In genomic region chr21:36055551-36055950, GRCh38 we compare ENCODE assay signal across 24 cellular contexts. TPM values are rescaled to one million over a fixed set of nuclear protein-coding genes. Genes with fewer than 3 reads are reported as not detected.
DNase-seq lines count a peak whose midpoint lies in the region; ATAC-seq, FAIRE-seq and TF ChIP-seq lines count a peak whose summit lies in the region.
"Had no signal": no experiment of that assay in that cellular context is flagged by ENCODE, and none has a peak within 500 bp of the region (broad histone marks: within the 10 kb centered on the region; RNA-seq: fewer than 3 reads in every experiment).

No MANE protein-coding gene starts in this region.

- H3K4me3 ChIP-seq in endothelial cell of umbilical vein (replicated peaks in 1 of 3; ENCODE audit: insufficient read depth in 1 of 3, low read depth in 1 of 3, low read length in 3 of 3) (no peak overlapping the region), gastrocnemius medialis (no peak overlapping the region)
- H3K4me3 ChIP-seq: BLaER1, GM12878, GM23338 had no signal

- no peak for TF ChIP-seq CTCF in endothelial cell of umbilical vein (IDR thresholded peaks at IDR 0.05; ENCODE audit: extremely low read depth in 1 of 2, insufficient read depth in 1 of 2, low read depth in 1 of 2, low read length in 2 of 2)
- TF ChIP-seq CTCF in gastrocnemius medialis (IDR thresholded peaks at IDR 0.05 in 4 of 5, conservative IDR thresholded peaks at IDR 0.05 in 1 of 5) = no peak
- TF ChIP-seq CTCF in nephron progenitor cell (IDR thresholded peaks at IDR 0.05) = no peak

- H3K4me3 Mint-ChIP-seq in nephron progenitor cell = no peak overlapping the region
- H3K4me3 Mint-ChIP-seq: B cell; CD4-positive, CD25-positive, alpha-beta regulatory T cell; CD8-positive, alpha-beta T cell; GM23338; H9 had no signal

- no peak overlapping the region for H3K4me2 ChIP-seq in endothelial cell of umbilical vein (ENCODE audit: insufficient read depth, low read length)
- H3K4me2 ChIP-seq: BLaER1, GM23338 had no signal

- H3K27ac ChIP-seq in endothelial cell of umbilical vein (ENCODE audit: insufficient read depth, low read depth, low read length) (no peak overlapping the region), gastrocnemius medialis (peak overlapping the region; percentile 4 to 56 (median 26))
- H3K27ac ChIP-seq: 22Rv1, BLaER1, C4-2B had no signal

- H3K9me1 ChIP-seq in endothelial cell of umbilical vein (replicated peaks; ENCODE audit: control insufficient read depth, extremely low read depth, insufficient read depth, low read length) = no peaks in the 10 kb centered on the region

- no peak overlapping the region for H3K9ac ChIP-seq in endothelial cell of umbilical vein (replicated peaks; ENCODE audit: extremely low read depth, insufficient read depth, low read length)
- H3K9ac ChIP-seq: BLaER1 had no signal

- H3K9me3 ChIP-seq in endothelial cell of umbilical vein (replicated peaks; ENCODE audit: control insufficient read depth, insufficient read depth, low read length) (no peaks in the 10 kb centered on the region), gastrocnemius medialis (no peaks in the 10 kb centered on the region)
- H3K9me3 ChIP-seq: BLaER1, Caco-2 had no signal

- H3K4me1 ChIP-seq in endothelial cell of umbilical vein (ENCODE audit: control insufficient read depth, extremely low read depth, insufficient read depth, low read length) = peaks cover 10% of the 10 kb centered on the region
- H3K4me1 ChIP-seq in gastrocnemius medialis = peaks cover 22 to 34% of the 10 kb centered on the region in 2 donors

- H4K20me1 ChIP-seq in endothelial cell of umbilical vein (replicated peaks; ENCODE audit: control insufficient read depth, extremely low read depth, insufficient read depth, low read length) = no peaks in the 10 kb centered on the region

- dilution Hi-C loops in endothelial cell of umbilical vein (cut with MboI; ENCODE audit: extremely low pct_ligation_motif_present, low sequenced_read_pairs) = no loop called here

- H2AFZ ChIP-seq in endothelial cell of umbilical vein (ENCODE audit: low read depth, low read length) = no peak overlapping the region
- H2AFZ ChIP-seq: GM23338 had no signal

- TF ChIP-seq POLR2A in endothelial cell of umbilical vein (IDR thresholded peaks at IDR 0.05; ENCODE audit: low read depth, low read length) (no peak), gastrocnemius medialis (IDR thresholded peaks at IDR 0.05) (no peak)

- no peak overlapping the region for H3K27ac Mint-ChIP-seq in nephron progenitor cell
- H3K27ac Mint-ChIP-seq: B cell; CD4-positive, CD25-positive, alpha-beta regulatory T cell; CD8-positive, alpha-beta T cell; GM23338; H9 had no signal

- DNase-seq in activated CD8-positive, alpha-beta memory T cell treated with anti-CD3 and anti-CD28 coated beads for 24 hours = peak; percentile 9
- no peak for DNase-seq in activated CD8-positive, alpha-beta memory T cell treated with anti-CD3 and anti-CD28 coated beads, Interleukin-2, amount 50 U/mL, for 48 hours
- DNase-seq in G401 (ENCODE audit: low spot score) = peak; percentile 72
- DNase-seq in endothelial cell of umbilical vein (ENCODE audit: low read depth, low spot score) = no peak
- peak; percentile 48 to 70 for DNase-seq in gastrocnemius medialis
- DNase-seq in nephron progenitor cell = no peak
- no peak for DNase-seq in iPS-NIHi11 (ENCODE audit: low spot score)
- DNase-seq in activated CD4-positive, alpha-beta T cell treated with anti-CD3 and anti-CD28 coated beads for 1 hour = no peak
- DNase-seq: Caco-2; CD4-positive, CD25-positive, alpha-beta regulatory T cell; CD8-positive, alpha-beta T cell; DMS153; DND-41; GDM1; H9 had no signal

- peak; percentile 21 for FAIRE-seq in endothelial cell of umbilical vein (lab: Jason Lieb, UNC)
- FAIRE-seq: A204.1, GM12878, GM19239 had no signal

- no peaks in the 10 kb centered on the region for H3K9me3 Mint-ChIP-seq in nephron progenitor cell
- H3K9me3 Mint-ChIP-seq: CD4-positive, CD25-positive, alpha-beta regulatory T cell; CD8-positive, alpha-beta T cell; GM23338; H9 had no signal

- H3K4me1 Mint-ChIP-seq in nephron progenitor cell = peaks cover 17% of the 10 kb centered on the region

- no peaks in the 10 kb centered on the region for H3K27me3 ChIP-seq in endothelial cell of umbilical vein (ENCODE audit: control insufficient read depth in 2 of 2, insufficient read depth in 2 of 2, low read length in 2 of 2)
- no peaks in the 10 kb centered on the region for H3K27me3 ChIP-seq in gastrocnemius medialis
- H3K27me3 ChIP-seq: BLaER1 had no signal

- no TSS peak for BruUV-seq in endothelial cell of umbilical vein (replicated peaks; lab: Mats Ljungman, UMichigan)

- peaks cover 60% of the 10 kb centered on the region for H3K36me3 Mint-ChIP-seq in nephron progenitor cell (ENCODE audit: low read depth)

- peaks cover 13 to 19% of the 10 kb centered on the region in 2 experiments for H3K36me3 ChIP-seq in endothelial cell of umbilical vein (ENCODE audit: control insufficient read depth in 2 of 2, extremely low read depth in 1 of 2, insufficient read depth in 2 of 2, low read length in 2 of 2)
- H3K36me3 ChIP-seq in gastrocnemius medialis = peaks cover 0 to 52% of the 10 kb centered on the region in 2 donors

- CTCF ChIA-PET in endothelial cell of umbilical vein (lab: Charles Lee) = interaction anchor here (1.8 kb wide), 1 partner anchor 22 kb away, joined by 4 read pairs; no protein-coding TSS in a partner anchor

- POLR2A ChIA-PET in endothelial cell of umbilical vein (lab: Charles Lee) = no interaction called here

- intact Hi-C loops in endothelial cell of umbilical vein (cut with micrococcal nuclease) (no loop called here), gastrocnemius medialis (cut with DNase I; ENCODE audit: low total_unique reads) (no loop called here)

- peak; percentile 21 to 47 for ATAC-seq in gastrocnemius medialis
- ATAC-seq: CD8-positive, alpha-beta T cell; GM12878; GM23338; HCT116 had no signal

- H3K27me3 Mint-ChIP-seq in nephron progenitor cell (ENCODE audit: low read depth, poor library complexity) = no peaks in the 10 kb centered on the region
- H3K27me3 Mint-ChIP-seq: B cell had no signal

- in situ Hi-C loops in G401 (cut with HindIII; ENCODE audit: low sequenced_read_pairs) (no loop called here), gastrocnemius medialis (cut with MboI; ENCODE audit: low sequenced_read_pairs in 4 of 4) (no loop called here)

- H3K79me2 ChIP-seq in endothelial cell of umbilical vein (ENCODE audit: control insufficient read depth, insufficient read depth, low read length) = peaks cover 6% of the 10 kb centered on the region

TF ChIP-seq in endothelial cell of umbilical vein, 7 proteins besides CTCF, POLR2A, EP300 and RAD21:
- TF ChIP-seq MAX (IDR thresholded peaks at IDR 0.05; ENCODE audit: insufficient read depth, insufficient read length) = no peak
- no peak for TF ChIP-seq FOS (IDR thresholded peaks at IDR 0.05; ENCODE audit: borderline replicate concordance, insufficient read depth, low read length)
- no peak for TF ChIP-seq MYC (IDR thresholded peaks at IDR 0.05; ENCODE audit: low read depth, low read length)
- TF ChIP-seq GATA2 (IDR thresholded peaks at IDR 0.05; ENCODE audit: insufficient read depth, insufficient read length, low read depth, low read length) = no peak
- no peak for TF ChIP-seq EZH2 (IDR thresholded peaks at IDR 0.05; ENCODE audit: borderline replicate concordance, low read depth, low read length, severe bottlenecking)
- no peak for TF ChIP-seq POLR2AphosphoS5 (IDR thresholded peaks at IDR 0.05; ENCODE audit: insufficient read depth, low read depth, low read length)
- TF ChIP-seq JUN (IDR thresholded peaks at IDR 0.05; ENCODE audit: borderline replicate concordance, insufficient read depth, insufficient read length, low read depth) = no peak

RNA-seq across cellular contexts. Expression of gene SETD4, which starts 4.8 kb away (rescaled TPM):
- total RNA-seq in G401 (2014; rRNA removed; shearing (Covaris generic)) = 11.5 and 11.7 TPM in 2 replicates
- total RNA-seq in endothelial cell of umbilical vein = 19.6 and 25.1 TPM in 2 replicates
- polyA plus RNA-seq in endothelial cell of umbilical vein = 12.0 and 13.0 TPM in 2 replicates
- 11.1 and 12.5 TPM in 2 replicates for polyA plus RNA-seq in endothelial cell of umbilical vein (2011; cell fraction: cytosol; rRNA removed)
- 29.1 and 33.1 TPM in 2 replicates for polyA plus RNA-seq in endothelial cell of umbilical vein (2011; cell fraction: nucleus; rRNA removed)
- 11.7 and 15.8 TPM in 2 replicates for polyA plus RNA-seq in endothelial cell of umbilical vein (2012)
- polyA minus RNA-seq in endothelial cell of umbilical vein = 16.9 and 17.8 TPM in 2 replicates
- polyA minus RNA-seq in endothelial cell of umbilical vein (2011; cell fraction: cytosol; rRNA and poly(A)+ RNA removed) = 7.6 TPM
- 11.6 and 24.5 TPM in 2 replicates for polyA minus RNA-seq in endothelial cell of umbilical vein (2011; cell fraction: nucleus; rRNA and poly(A)+ RNA removed)
- 10 to 100 TPM in 3 of 4 donors, 1 to 10 TPM in 1; 5.9 to 21.7 (median 16.7) TPM for total RNA-seq in gastrocnemius medialis

RNA-seq across cellular contexts. Expression of gene CBR1, which starts 14.3 kb away (rescaled TPM):
- total RNA-seq in G401 (2014; rRNA removed; shearing (Covaris generic)) = 4.4 and 6.6 TPM in 2 replicates
- total RNA-seq in endothelial cell of umbilical vein (37.2 and 41.3 TPM in 2 replicates), gastrocnemius medialis (10 to 100 TPM; 44.8 to 73.9 (median 66.4) TPM)
- polyA plus RNA-seq in endothelial cell of umbilical vein = 124 and 164 TPM in 2 replicates
- polyA plus RNA-seq in endothelial cell of umbilical vein (2011; cell fraction: cytosol; rRNA removed) = 68.9 and 77.6 TPM in 2 replicates
- 27.9 and 28.0 TPM in 2 replicates for polyA plus RNA-seq in endothelial cell of umbilical vein (2011; cell fraction: nucleus; rRNA removed)
- 42.1 and 46.3 TPM in 2 replicates for polyA plus RNA-seq in endothelial cell of umbilical vein (2012)
- polyA minus RNA-seq in endothelial cell of umbilical vein = 32.2 and 43.4 TPM in 2 replicates
- polyA minus RNA-seq in endothelial cell of umbilical vein (2011; cell fraction: cytosol; rRNA and poly(A)+ RNA removed) = 87.5 TPM
- 5.2 and 10.6 TPM in 2 replicates for polyA minus RNA-seq in endothelial cell of umbilical vein (2011; cell fraction: nucleus; rRNA and poly(A)+ RNA removed)

Comparison
In these comparisons a context has a peak if more than half of its experiments do, and no peak if none do; other contexts are left out.
1. DNase-seq: peak in activated CD8-positive, alpha-beta memory T cell treated with anti-CD3 and anti-CD28 coated beads for 24 hours (single experiment), G401 (single experiment) and gastrocnemius medialis (2 of 2); none in activated CD8-positive, alpha-beta memory T cell treated with anti-CD3 and anti-CD28 coated beads, Interleukin-2, amount 50 U/mL, for 48 hours (single experiment), endothelial cell of umbilical vein (single experiment), nephron progenitor cell (single experiment), iPS-NIHi11 (single experiment) and activated CD4-positive, alpha-beta T cell treated with anti-CD3 and anti-CD28 coated beads for 1 hour (single experiment).